ENCODE assay signal across 8 cellular contexts in the genomic region with DNA sequence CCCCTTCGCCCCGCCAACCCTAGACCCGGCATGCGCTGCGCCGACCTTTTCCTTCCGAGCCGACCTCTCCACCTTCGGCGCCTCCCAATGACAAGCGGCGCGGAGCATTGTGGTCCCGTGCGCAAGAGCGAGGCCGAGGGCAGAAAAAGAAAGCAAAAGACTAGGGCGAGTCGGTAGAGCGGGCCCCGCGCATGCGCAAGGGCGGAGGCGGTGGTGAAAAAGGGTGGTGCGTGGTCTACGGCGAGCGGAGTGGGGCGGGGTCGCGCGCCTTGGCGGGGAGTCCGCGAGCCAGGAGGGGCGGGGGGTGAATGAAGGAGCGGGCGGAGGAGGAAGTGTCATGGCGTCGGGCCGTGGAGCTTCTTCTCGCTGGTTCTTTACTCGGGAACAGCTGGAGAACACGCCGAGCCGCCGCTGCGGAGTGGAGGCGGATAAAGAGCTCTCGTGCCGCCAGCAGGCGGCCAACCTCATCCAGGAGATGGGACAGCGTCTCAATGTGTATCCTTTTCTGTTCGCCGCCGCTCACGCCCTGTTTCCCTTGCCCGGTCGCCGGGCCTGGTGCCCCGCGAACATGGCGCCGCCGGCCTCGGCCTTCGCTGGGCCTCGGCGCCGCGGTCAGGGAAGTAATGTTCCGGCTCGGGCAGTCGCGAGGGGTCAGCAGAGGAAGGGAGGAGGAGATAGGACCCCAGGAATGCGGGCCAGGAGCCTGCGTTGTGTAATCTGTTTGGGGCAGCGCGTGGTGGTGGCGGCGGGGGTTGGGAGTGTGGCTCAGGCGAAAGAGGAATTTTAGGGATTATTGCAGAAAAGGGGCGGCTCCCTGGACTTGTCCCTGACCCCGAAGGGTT. TPM values are rescaled to one million over a fixed set of nuclear protein-coding genes. Genes with fewer than 3 reads are reported as not detected.
DNase-seq lines count a peak whose midpoint lies in the region; ATAC-seq lines count a peak whose summit lies in the region.

A gene (plus strand): TSS at position 305 of the 842 bp plus-strand sequence. CDS start 33 bp downstream, at position 338.

- H3K9me3 ChIP-seq in effector memory CD4-positive, alpha-beta T cell (ENCODE audit: control insufficient read depth, low read length), result no peaks in the 10 kb centered on the region

- DNase-seq in CMK (ENCODE audit: low read depth) (peak; percentile 86), HT1080 (ENCODE audit: low read depth) (peak; percentile 99), NOMO-1 treated with DMSO at 0.1 percent for 48 hours (lab: John Stamatoyannopoulos, UW; ENCODE audit: unreplicated experiment) (peak; percentile 99), lung microvascular endothelial cell (ENCODE audit: low read depth in 2 of 2) (peak; percentile 99 to 100)
- DNase-seq in activated CD8-positive, alpha-beta memory T cell treated with anti-CD3 and anti-CD28 coated beads for 4 hours (ENCODE audit: low read depth in 2 of 2), result peak; percentile 99 to 100
- peak; percentile 99 to 100 (median 99) for DNase-seq in effector memory CD4-positive, alpha-beta T cell
- peak; percentile 98 to 99 (median 99) for DNase-seq in stimulated activated CD4-positive, alpha-beta T cell treated with anti-CD3 and anti-CD28 coated beads, TNF-alpha, amount 100 ng/mL, for 48 hours (ENCODE audit: low read depth in 3 of 3)

- H3K4me3 ChIP-seq in effector memory CD4-positive, alpha-beta T cell (ENCODE audit: insufficient read depth, low read depth, low read length, poor library complexity, severe bottlenecking), result peak within 1 kb of the TSS; percentile 100

- H3K27me3 ChIP-seq in effector memory CD4-positive, alpha-beta T cell (replicated peaks; ENCODE audit: control insufficient read depth, insufficient read depth, low read length, poor library complexity, severe bottlenecking), result no peaks in the 10 kb centered on the region

- H3K36me3 ChIP-seq in effector memory CD4-positive, alpha-beta T cell (ENCODE audit: control insufficient read depth, insufficient read depth, low read length), result no peaks in the 10 kb centered on the region

- ATAC-seq in GM21360 (IDR thresholded peaks at IDR 0.05; ENCODE audit: unreplicated experiment), result peak; percentile 84

- peak within 1 kb of the TSS; percentile 96 for H3K27ac ChIP-seq in effector memory CD4-positive, alpha-beta T cell (ENCODE audit: insufficient read depth, low read length, poor library complexity, severe bottlenecking)

- H3K4me1 ChIP-seq in effector memory CD4-positive, alpha-beta T cell (ENCODE audit: control insufficient read depth, insufficient read depth, low read length, poor library complexity, severe bottlenecking), result peaks cover 11% of the 10 kb centered on the region

RNA-seq across cellular contexts. Expression of the gene that starts here (rescaled TPM):
- total RNA-seq in HT1080 (2014; rRNA removed; shearing (Covaris generic)), result 10.8 and 15.6 TPM in 2 replicates
- polyA plus RNA-seq in HT1080 (2015; cell fraction: cytosol; rRNA removed), result 7.9 and 8.6 TPM in 2 replicates
- 49.0 and 53.4 TPM in 2 replicates for polyA plus RNA-seq in HT1080 (2015; cell fraction: nucleus; rRNA removed)
- total RNA-seq in lung microvascular endothelial cell, result 19.8 and 27.0 TPM in 2 replicates

Comparison
In these comparisons a context has a peak if more than half of its experiments do, and no peak if none do; other contexts are left out.
1. Peak in every context shown above with its lines: DNase-seq, ATAC-seq, H3K4me3 ChIP-seq and H3K27ac ChIP-seq.